ENCODE assay signal across 8 cellular contexts in the genomic region with DNA sequence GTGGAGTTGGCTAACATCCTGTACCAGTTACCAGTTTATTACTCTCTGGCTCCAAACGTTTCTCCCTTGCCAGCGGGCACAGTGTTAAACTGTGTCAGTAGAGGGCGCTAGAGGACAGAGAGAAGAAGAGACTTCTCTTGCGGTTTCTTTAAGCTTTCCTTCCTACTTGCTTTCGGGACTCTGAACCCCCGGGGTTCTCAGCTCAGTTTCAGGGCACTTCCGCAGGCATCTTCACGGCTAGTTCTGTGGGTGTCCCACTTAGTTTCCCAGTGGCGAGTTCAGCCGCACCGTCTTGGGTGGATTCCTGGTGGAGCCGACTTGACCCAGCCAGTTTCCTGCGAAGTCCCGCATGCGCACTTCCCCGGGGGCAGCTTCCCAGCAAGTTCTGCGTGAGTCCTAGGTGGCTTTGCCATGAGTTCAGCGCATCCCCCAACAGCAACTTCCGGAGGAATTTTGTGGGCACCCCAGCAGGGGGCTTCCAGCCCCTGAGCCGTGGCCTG. TPM values are rescaled to one million over a fixed set of nuclear protein-coding genes. Genes with fewer than 3 reads are reported as not detected.
A peak's percentile ranks its signal among the peaks of the same experiment; 100 is the strongest.
DNase-seq lines count a peak whose midpoint lies in the region; ATAC-seq and TF ChIP-seq lines count a peak whose summit lies in the region.

No MANE protein-coding gene starts in this region.

- intact Hi-C loops in activated B cell treated with CpG ODN at 0.5 μM for 24 hours (cut with micrococcal nuclease), result loop anchor here (1.0 to 5.0 kb wide), 4 partner anchors 71 to 435 kb away; partner anchors contain the start of gene ATP2B4

- H3K9me3 Mint-ChIP-seq in activated B cell treated with CpG ODN at 0.5 μM for 24 hours (no peaks in the 10 kb centered on the region), immature natural killer cell (no peaks in the 10 kb centered on the region)

- H3K4me1 Mint-ChIP-seq in activated B cell treated with CpG ODN at 0.5 μM for 24 hours (peaks cover 43% of the 10 kb centered on the region), immature natural killer cell (peaks cover 12 to 23% of the 10 kb centered on the region in 2 donors)

- peaks cover 73% of the 10 kb centered on the region for H3K4me1 ChIP-seq in DOHH2 (ENCODE audit: control insufficient read depth, low read length)

- H3K9me3 ChIP-seq in DOHH2 (ENCODE audit: control insufficient read depth, insufficient read depth, low read length), result no peaks in the 10 kb centered on the region

- H3K36me3 Mint-ChIP-seq in activated B cell treated with CpG ODN at 0.5 μM for 24 hours (ENCODE audit: low read depth) (no peaks in the 10 kb centered on the region), immature natural killer cell (no peaks in the 10 kb centered on the region)

- CTCF ChIA-PET in activated B cell treated with CpG ODN at 0.5 μM for 24 hours (lab: Charles Lee), result interaction anchor here (0.7 to 11.3 kb wide), 45 partner anchors 11 to 551 kb away, joined by 3 to 525 read pairs (median 5); partner anchors contain the start of gene BTG2

- TF ChIP-seq CTCF in DOHH2 (IDR thresholded peaks at IDR 0.05; ENCODE audit: low read depth, low read length, poor library complexity, severe bottlenecking) (peak; percentile 93), activated B cell treated with CpG ODN at 0.5 μM for 24 hours (IDR thresholded peaks at IDR 0.05) (peak; percentile 64), cardiac fibroblast (IDR thresholded peaks at IDR 0.05; ENCODE audit: low read depth, low read length) (peak; percentile 93)

- H3K4me3 ChIP-seq in DOHH2 (ENCODE audit: low read length) (peak overlapping the region; percentile 75), cardiac fibroblast (replicated peaks in 1 of 2; ENCODE audit: low read depth in 2 of 2, low read length in 2 of 2) (peak overlapping the region; percentile 55 to 64)

- no peaks in the 10 kb centered on the region for H3F3A ChIP-seq in DOHH2 (ENCODE audit: control insufficient read depth, insufficient read depth)

- H3K27me3 Mint-ChIP-seq in activated B cell treated with CpG ODN at 0.5 μM for 24 hours, result no peaks in the 10 kb centered on the region
- peaks cover 0 to 9% (median 4%) of the 10 kb centered on the region in 3 donors for H3K27me3 Mint-ChIP-seq in immature natural killer cell (ENCODE audit: low read depth in 3 of 3)

- no peaks in the 10 kb centered on the region for H3K9me2 ChIP-seq in DOHH2 (replicated peaks; ENCODE audit: control insufficient read depth, low read length)

- no peak overlapping the region for H3K27ac ChIP-seq in DOHH2 (ENCODE audit: low read depth, low read length)

- H3K4me3 Mint-ChIP-seq in activated B cell treated with CpG ODN at 0.5 μM for 24 hours (peak overlapping the region; percentile 94), immature natural killer cell (peak overlapping the region; percentile 89 to 94 (median 91))

- no peaks in the 10 kb centered on the region for H3K27me3 ChIP-seq in DOHH2 (ENCODE audit: control insufficient read depth, low read length)

- H4K20me1 ChIP-seq in DOHH2 (ENCODE audit: control insufficient read depth, insufficient read depth, low read depth, low read length), result no peaks in the 10 kb centered on the region

- DNase-seq in NCI-H226, result peak; percentile 82
- peak; percentile 62 for DNase-seq in activated B cell treated with CpG ODN at 0.5 μM for 24 hours
- peak; percentile 91 to 93 for DNase-seq in cardiac fibroblast (ENCODE audit: low read depth in 2 of 2)
- DNase-seq in immature natural killer cell, result peak; percentile 84 to 87 (median 85)
- DNase-seq in smooth muscle cell of the brain vasculature (ENCODE audit: low read depth, low spot score), result peak; percentile 74

- H3K79me2 ChIP-seq in DOHH2 (ENCODE audit: control insufficient read depth, low read length), result no peaks in the 10 kb centered on the region

- ATAC-seq in HG02943 (IDR thresholded peaks at IDR 0.05; ENCODE audit: low read depth, unreplicated experiment) (peak; percentile 58), activated B cell treated with CpG ODN at 0.5 μM for 24 hours (ENCODE audit: low read depth) (peak; percentile 59), GM21367 (IDR thresholded peaks at IDR 0.05; ENCODE audit: unreplicated experiment) (no peak)

- POLR2A ChIA-PET in activated B cell treated with CpG ODN at 0.5 μM for 24 hours (lab: Charles Lee), result interaction anchor here (0.9 to 31.2 kb wide), 5 partner anchors 44 to 497 kb away, joined by 3 to 1942 read pairs (median 6); partner anchors contain the start of genes BTG2 and LAX1

- H3K27ac Mint-ChIP-seq in activated B cell treated with CpG ODN at 0.5 μM for 24 hours (peak overlapping the region; percentile 87), immature natural killer cell (peak overlapping the region; percentile 79 to 91 (median 84))

- no peaks in the 10 kb centered on the region for H3K36me3 ChIP-seq in DOHH2 (ENCODE audit: control insufficient read depth, low read length)

- H3K4me2 ChIP-seq in DOHH2 (ENCODE audit: low read length), result peak overlapping the region; percentile 70

RNA-seq across cellular contexts. Expression of gene BTG2, which starts 37.9 kb away (rescaled TPM):
- 419 and 448 TPM in 2 replicates for total RNA-seq in activated B cell treated with CpG ODN at 0.5 μM for 24 hours
- 100 to 1,000 TPM; 112 to 147 (median 127) TPM for polyA plus RNA-seq in immature natural killer cell

RNA-seq across cellular contexts. Expression of gene CHIT1, which starts 37.9 kb away (rescaled TPM):
- total RNA-seq in activated B cell treated with CpG ODN at 0.5 μM for 24 hours, result 6.5 and 6.6 TPM in 2 replicates
- not detected for polyA plus RNA-seq in immature natural killer cell
